ENCODE assay signal across 1 cellular context in genomic region chr1:74195339-74195738, GRCh38.
TF ChIP-seq lines count a peak whose summit lies in the region.

No MANE protein-coding gene starts in this region.

TF ChIP-seq in GM12878, 131 proteins besides CTCF, POLR2A, EP300 and RAD21:
- TF ChIP-seq ESRRA (IDR thresholded peaks at IDR 0.05; ENCODE audit: low read length) (no peak), ZBTB40 (IDR thresholded peaks at IDR 0.05; ENCODE audit: borderline replicate concordance) (peak; percentile 52; the same call in 1 of the 2 replicates), E2F8 (IDR thresholded peaks at IDR 0.05; ENCODE audit: low read depth, partially characterized antibody) (no peak)
